Comparison of ENCODE assay signal across 9 cellular contexts in genomic region chr1:151510614-151510956, GRCh38. TPM values are rescaled to one million over a fixed set of nuclear protein-coding genes. Genes with fewer than 3 reads are reported as not detected.
DNase-seq lines count a peak whose midpoint lies in the region; ATAC-seq and TF ChIP-seq lines count a peak whose summit lies in the region.
"Had no signal": no experiment of that assay in that cellular context is flagged by ENCODE, and none has a peak within 500 bp of the region (broad histone marks: within the 10 kb centered on the region; RNA-seq: fewer than 3 reads in every experiment).

No MANE protein-coding gene starts in this region.

- TF ChIP-seq CTCF in AG10803 (conservative IDR thresholded peaks at IDR 0.05; ENCODE audit: low read length) (no peak), KMS-11 (conservative IDR thresholded peaks at IDR 0.05; ENCODE audit: low read depth, low read length) (no peak), coronary artery (IDR thresholded peaks at IDR 0.05) (no peak), natural killer cell (IDR thresholded peaks at IDR 0.05) (no peak)

- H3K36me3 ChIP-seq in KMS-11 (ENCODE audit: insufficient read depth) = no peaks in the 10 kb centered on the region

- H3K4me3 ChIP-seq in AG10803 (ENCODE audit: low read length) = 0 out of 2 replicates have a peak overlapping the region, but pooled peaks have one; percentile 22
- peak overlapping the region; percentile 91 for H3K4me3 ChIP-seq in KMS-11 (IDR thresholded peaks at IDR 0.05; ENCODE audit: insufficient read depth, low read depth, low read length)
- H3K4me3 ChIP-seq in coronary artery = peak overlapping the region; percentile 93

- intact Hi-C loops in natural killer cell (cut with micrococcal nuclease) = no loop called here

- no peaks in the 10 kb centered on the region for H4K20me1 ChIP-seq in KMS-11 (ENCODE audit: insufficient read depth)

- no peaks in the 10 kb centered on the region for H3K9me3 Mint-ChIP-seq in natural killer cell

- H3K27ac ChIP-seq in KMS-11 = no peak overlapping the region
- H3K27ac ChIP-seq in coronary artery = peak overlapping the region in 1 of 2 donors; percentile 76

- peaks cover 40% of the 10 kb centered on the region for H3K4me1 ChIP-seq in KMS-11 (ENCODE audit: low read depth, poor library complexity, severe bottlenecking)

- peak overlapping the region; percentile 58; the same call in 1 of the 2 replicates for H3K9ac ChIP-seq in KMS-11

- H3K79me2 ChIP-seq in KMS-11 (ENCODE audit: insufficient read depth, low read depth) = no peaks in the 10 kb centered on the region

- no peak for DNase-seq in AG10803 (ENCODE audit: low read depth)
- no peak for DNase-seq in coronary artery (ENCODE audit: low spot score)
- DNase-seq in natural killer cell = no peak
- no peak for DNase-seq in stimulated activated CD4-positive, alpha-beta T cell treated with anti-CD3 and anti-CD28 coated beads, Interleukin-1b, Interleukin-23, amount 100 ng/mL, for 48 hours
- DNase-seq in kidney tubule cell (ENCODE audit: low spot score) = no peak
- DNase-seq in NCI-H510A (lab: John Stamatoyannopoulos, UW) = no peak
- no peak for DNase-seq in mesenteric fat pad (ENCODE audit: low spot score)
- DNase-seq: SIG-M5 had no signal

- H3K4me2 ChIP-seq in KMS-11 = peak overlapping the region; percentile 97

- peak overlapping the region; percentile 98 for H3K4me3 Mint-ChIP-seq in natural killer cell

- H3K27ac Mint-ChIP-seq in natural killer cell = peak overlapping the region; percentile 69 to 85

- no peaks in the 10 kb centered on the region for H3K36me3 Mint-ChIP-seq in natural killer cell

- H2AFZ ChIP-seq in KMS-11 (ENCODE audit: low read depth) = peak overlapping the region; percentile 98

- H3K27me3 Mint-ChIP-seq in natural killer cell (ENCODE audit: low read depth in 2 of 2) = peaks cover 0 to 4% of the 10 kb centered on the region in 2 donors

- peaks cover 15% of the 10 kb centered on the region for H3K27me3 ChIP-seq in KMS-11 (ENCODE audit: insufficient read depth, low read depth)

- H3K4me1 Mint-ChIP-seq in natural killer cell = peaks cover 8 to 19% of the 10 kb centered on the region in 2 donors

- ATAC-seq in natural killer cell = no peak

RNA-seq across cellular contexts. Expression of gene CGN, which starts 0.6 kb away (rescaled TPM):
- under 1 TPM in 2 of 3 donors, not detected in 1; 0.07 to 0.80 TPM for total RNA-seq in natural killer cell
- total RNA-seq in mesenteric fat pad = 0.13 TPM

RNA-seq across cellular contexts. Expression of gene TUFT1, which starts 29.5 kb away (rescaled TPM):
- total RNA-seq in natural killer cell (1 to 10 TPM; 4.6 to 7.2 (median 5.0) TPM), mesenteric fat pad (6.6 TPM)

RNA-seq across cellular contexts. Expression of gene POGZ, which starts 51.3 kb away (rescaled TPM):
- total RNA-seq in natural killer cell = 100 to 1,000 TPM; 106 to 129 (median 121) TPM
- 52.2 TPM for total RNA-seq in mesenteric fat pad

Comparison
In these comparisons a context has a peak if more than half of its experiments do, and no peak if none do; other contexts are left out.
1. H3K4me3 ChIP-seq: peak in every context shown above with its lines; median percentile 93 in coronary artery; 91 in KMS-11; 22 in AG10803.